In the genomic region with DNA sequence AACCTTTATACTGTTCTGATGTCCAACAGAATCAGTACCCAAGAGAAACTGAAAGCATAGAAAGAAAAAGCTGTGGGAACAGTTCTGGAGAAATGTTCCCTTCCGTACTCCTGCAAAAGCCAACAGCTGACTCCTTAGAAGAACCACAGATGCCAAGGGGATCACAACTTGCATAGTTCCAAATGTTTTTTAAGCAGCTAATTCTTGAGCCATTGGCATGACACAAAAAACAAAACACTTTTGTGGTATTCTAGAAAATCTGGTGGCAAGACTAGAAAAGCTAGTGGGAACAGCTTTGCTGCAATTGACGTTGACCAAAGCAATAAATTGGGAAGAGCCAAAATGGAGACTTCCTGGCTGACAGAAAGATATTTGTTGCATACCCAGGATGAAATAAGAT, we compare ENCODE assay signal across 16 cellular contexts.
DNase-seq lines count a peak whose midpoint lies in the region; ATAC-seq lines count a peak whose summit lies in the region.
"Had no signal": no experiment of that assay in that cellular context is flagged by ENCODE, and none has a peak within 500 bp of the region (broad histone marks: within the 10 kb centered on the region; RNA-seq: fewer than 3 reads in every experiment).

No MANE protein-coding gene starts in this region.

- peak; percentile 17 for DNase-seq in AG08395 (ENCODE audit: low spot score)
- peak; percentile 5 for DNase-seq in GM03348 (ENCODE audit: low spot score)
- DNase-seq in fibroblast of gingiva (ENCODE audit: low read depth) = peak; percentile 8
- DNase-seq in stromal cell of bone marrow (ENCODE audit: low read depth) = peak; percentile 6
- DNase-seq in EL = no peak
- DNase-seq in activated CD4-positive, alpha-beta T cell treated with anti-CD3 and anti-CD28 coated beads for 4 hours = no peak
- DNase-seq: ACHN; CD8-positive, alpha-beta T cell; COR-L47; DMS153; DMS79 treated with DMSO at 0.1 percent for 48 hours; GDM1; H9; KG1 had no signal

- ATAC-seq in HG03025 (IDR thresholded peaks at IDR 0.05; ENCODE audit: low FRiP score, unreplicated experiment) = no peak
- ATAC-seq: CD8-positive, alpha-beta T cell; GM23338 had no signal

Comparison
In these comparisons a context has a peak if more than half of its experiments do, and no peak if none do; other contexts are left out.
1. DNase-seq: peak in AG08395 (single experiment), GM03348 (single experiment), fibroblast of gingiva (single experiment) and stromal cell of bone marrow (single experiment); none in EL (single experiment) and activated CD4-positive, alpha-beta T cell treated with anti-CD3 and anti-CD28 coated beads for 4 hours (0 of 2).